In genomic region chr2:24247164-24247563, GRCh38 we compare ENCODE assay signal across 17 cellular contexts.
DNase-seq lines count a peak whose midpoint lies in the region; ATAC-seq and TF ChIP-seq lines count a peak whose summit lies in the region.
"Had no signal": no experiment of that assay in that cellular context is flagged by ENCODE, and none has a peak within 500 bp of the region (broad histone marks: within the 10 kb centered on the region; RNA-seq: fewer than 3 reads in every experiment).

No MANE protein-coding gene starts in this region.

- H3K9me3 ChIP-seq in right lobe of liver: no peaks in the 10 kb centered on the region
- H3K9me3 ChIP-seq: Caco-2 had no signal

- WGBS in right lobe of liver (ENCODE audit: insufficient coverage, low coverage, low lambda C conversion rate, missing lambda C conversion rate): 80% methylated on average over 1 of the region's 1 CpG

- H3K27ac ChIP-seq in right lobe of liver: peak overlapping the region in 1 of 3 donors; percentile 38

- no peaks in the 10 kb centered on the region for H3K27me3 ChIP-seq in right lobe of liver

- no peak for DNase-seq in activated T-cell treated with anti-CD3 and anti-CD28 coated beads, Interleukin-2, amount 50 U/mL, for 24 hours
- no peak for DNase-seq in activated T-cell treated with anti-CD3 and anti-CD28 coated beads, Interleukin-2, amount 50 U/mL, for 48 hours
- DNase-seq in left lobe of liver (ENCODE audit: low spot score): no peak
- no peak for DNase-seq in right lobe of liver
- no peak for DNase-seq in stimulated activated naive B cell treated with anti-CD40 and anti-IgM and Interleukin-4, amounts not matched to agents 10 μg/mL and 1 μg/mL and 100 μg/mL, for 72 hours
- no peak for DNase-seq in osteocyte (ENCODE audit: extremely low spot score, unreplicated experiment)
- no peak for DNase-seq in NCI-H1092 (lab: John Stamatoyannopoulos, UW)
- DNase-seq: C1 segment of cervical spinal cord; Caco-2; CD4-positive, alpha-beta memory T cell; DMS153; DMS79 treated with DMSO at 0.1 percent for 48 hours; GF-D8; GM23248; H7; HCEC 1CT had no signal

- no peaks in the 10 kb centered on the region for H3K9me3 Mint-ChIP-seq in activated T-cell treated with anti-CD3 and anti-CD28 coated beads, Interleukin-2, amount 50 U/mL, for 24 hours
- H3K9me3 Mint-ChIP-seq in stimulated activated naive B cell treated with anti-CD40 and anti-IgM and Interleukin-4, amounts not matched to agents 10 μg/mL and 1 μg/mL and 100 μg/mL, for 72 hours: no peaks in the 10 kb centered on the region
- H3K9me3 Mint-ChIP-seq in osteocyte (ENCODE audit: unreplicated experiment): no peaks in the 10 kb centered on the region
- H3K9me3 Mint-ChIP-seq: CD4-positive, alpha-beta memory T cell had no signal

- peaks cover 84% of the 10 kb centered on the region for H3K36me3 Mint-ChIP-seq in activated T-cell treated with anti-CD3 and anti-CD28 coated beads, Interleukin-2, amount 50 U/mL, for 24 hours (ENCODE audit: low read depth)
- peaks cover 10 to 32% of the 10 kb centered on the region in 2 donors for H3K36me3 Mint-ChIP-seq in stimulated activated naive B cell treated with anti-CD40 and anti-IgM and Interleukin-4, amounts not matched to agents 10 μg/mL and 1 μg/mL and 100 μg/mL, for 72 hours
- H3K36me3 Mint-ChIP-seq in osteocyte (ENCODE audit: unreplicated experiment): peaks cover 50% of the 10 kb centered on the region

- TF ChIP-seq POLR2A in right lobe of liver (IDR thresholded peaks at IDR 0.05): no peak

- peaks cover 0 to 17% (median 3%) of the 10 kb centered on the region in 4 donors for H3K4me1 ChIP-seq in right lobe of liver

- peak; percentile 83 for ATAC-seq in left lobe of liver
- peak; percentile 25 to 93 (median 42) for ATAC-seq in right lobe of liver
- no peak for ATAC-seq in stimulated activated naive B cell treated with anti-CD40 and anti-IgM and Interleukin-4, amounts not matched to agents 10 μg/mL and 1 μg/mL and 100 μg/mL, for 72 hours (replicated peaks)
- no peak for ATAC-seq in GM21619 (IDR thresholded peaks at IDR 0.05; ENCODE audit: unreplicated experiment)

- intact Hi-C loops in right lobe of liver (cut with DNase I): no loop called here

- H3K27me3 Mint-ChIP-seq in activated T-cell treated with anti-CD3 and anti-CD28 coated beads, Interleukin-2, amount 50 U/mL, for 24 hours: no peaks in the 10 kb centered on the region
- H3K27me3 Mint-ChIP-seq in stimulated activated naive B cell treated with anti-CD40 and anti-IgM and Interleukin-4, amounts not matched to agents 10 μg/mL and 1 μg/mL and 100 μg/mL, for 72 hours: no peaks in the 10 kb centered on the region
- H3K27me3 Mint-ChIP-seq in osteocyte (ENCODE audit: unreplicated experiment): no peaks in the 10 kb centered on the region
- H3K27me3 Mint-ChIP-seq: CD4-positive, alpha-beta memory T cell had no signal

- H3K4me3 ChIP-seq in right lobe of liver: no peak overlapping the region
- H3K4me3 ChIP-seq: GM23248 had no signal

- TF ChIP-seq CTCF in right lobe of liver (IDR thresholded peaks at IDR 0.05) (no peak), osteocyte (IDR thresholded peaks at IDR 0.05) (no peak)

- H3K27ac Mint-ChIP-seq in activated T-cell treated with anti-CD3 and anti-CD28 coated beads, Interleukin-2, amount 50 U/mL, for 24 hours: peak overlapping the region; percentile 44
- peak overlapping the region; percentile 9 for H3K27ac Mint-ChIP-seq in stimulated activated naive B cell treated with anti-CD40 and anti-IgM and Interleukin-4, amounts not matched to agents 10 μg/mL and 1 μg/mL and 100 μg/mL, for 72 hours
- no peak overlapping the region for H3K27ac Mint-ChIP-seq in osteocyte (ENCODE audit: unreplicated experiment)

- no peak overlapping the region for H3K4me3 Mint-ChIP-seq in activated T-cell treated with anti-CD3 and anti-CD28 coated beads, Interleukin-2, amount 50 U/mL, for 24 hours
- H3K4me3 Mint-ChIP-seq in stimulated activated naive B cell treated with anti-CD40 and anti-IgM and Interleukin-4, amounts not matched to agents 10 μg/mL and 1 μg/mL and 100 μg/mL, for 72 hours: no peak overlapping the region
- H3K4me3 Mint-ChIP-seq in osteocyte (ENCODE audit: unreplicated experiment): no peak overlapping the region
- H3K4me3 Mint-ChIP-seq: CD4-positive, alpha-beta memory T cell had no signal

- H3K4me1 Mint-ChIP-seq in activated T-cell treated with anti-CD3 and anti-CD28 coated beads, Interleukin-2, amount 50 U/mL, for 24 hours (ENCODE audit: low read depth): no peaks in the 10 kb centered on the region
- no peaks in the 10 kb centered on the region for H3K4me1 Mint-ChIP-seq in stimulated activated naive B cell treated with anti-CD40 and anti-IgM and Interleukin-4, amounts not matched to agents 10 μg/mL and 1 μg/mL and 100 μg/mL, for 72 hours
- H3K4me1 Mint-ChIP-seq in osteocyte (ENCODE audit: unreplicated experiment): no peaks in the 10 kb centered on the region
- H3K4me1 Mint-ChIP-seq: CD4-positive, alpha-beta memory T cell had no signal

- H3K36me3 ChIP-seq in right lobe of liver: peaks cover 5 to 38% (median 15%) of the 10 kb centered on the region in 4 donors

Comparison
In these comparisons a context has a peak if more than half of its experiments do, and no peak if none do; other contexts are left out.
1. ATAC-seq: peak in left lobe of liver (single experiment) and right lobe of liver (4 of 4); none in stimulated activated naive B cell treated with anti-CD40 and anti-IgM and Interleukin-4, amounts not matched to agents 10 μg/mL and 1 μg/mL and 100 μg/mL, for 72 hours (0 of 2) and GM21619 (single experiment).